Comparison of ENCODE assay signal across 8 cellular contexts in genomic region chr3:159263750-159264561, GRCh38.
A peak's percentile ranks its signal among the peaks of the same experiment; 100 is the strongest.
DNase-seq lines count a peak whose midpoint lies in the region; ATAC-seq and TF ChIP-seq lines count a peak whose summit lies in the region.

No MANE protein-coding gene starts in this region.

- CTCF ChIA-PET in IMR-90 (lab: Yijun Ruan, JAX) = interaction anchor here (0.6 to 1.0 kb wide), 2 partner anchors 11 to 758 kb away, joined by 3 read pairs; no protein-coding TSS in a partner anchor

- peak; percentile 89 for ATAC-seq in IMR-90 (ENCODE audit: low read depth)
- no peak for ATAC-seq in HG03039 (IDR thresholded peaks at IDR 0.05; ENCODE audit: unreplicated experiment)
- no peak for ATAC-seq in omental fat pad (ENCODE audit: low FRiP score)

- TF ChIP-seq CTCF in IMR-90 (conservative IDR thresholded peaks at IDR 0.05; ENCODE audit: low read depth, low read length) (peak; percentile 83), esophagus muscularis mucosa (IDR thresholded peaks at IDR 0.05) (peak; percentile 55 to 66 (median 64)), osteocyte (IDR thresholded peaks at IDR 0.05) (peak; percentile 68), omental fat pad (IDR thresholded peaks at IDR 0.05) (no peak)

- H3K14ac ChIP-seq in IMR-90 (replicated peaks; ENCODE audit: low read depth, low read length) = no peak overlapping the region

- H3K4me3 ChIP-seq in IMR-90 (ENCODE audit: insufficient read depth, low read depth, low read length) = no peak overlapping the region
- H3K4me3 ChIP-seq in esophagus muscularis mucosa = no peak overlapping the region

- no peak overlapping the region for H2AFZ ChIP-seq in IMR-90 (replicated peaks; ENCODE audit: low read length, poor library complexity)

- H3K9me3 ChIP-seq in IMR-90 (ENCODE audit: control insufficient read depth, insufficient read depth, low read length) = no peaks in the 10 kb centered on the region
- no peaks in the 10 kb centered on the region for H3K9me3 ChIP-seq in esophagus muscularis mucosa

- intact Hi-C loops in IMR-90 (cut with micrococcal nuclease) (loop anchor here (1.0 to 5.0 kb wide), 6 partner anchors 322 to 1223 kb away; no protein-coding TSS in a partner anchor), esophagus muscularis mucosa (cut with DNase I) (loop anchor here (2.0 kb wide), 1 partner anchor 743 kb away; no protein-coding TSS in a partner anchor)

- in situ Hi-C loops in IMR-90 (cut with MboI; ENCODE audit: low sequenced_read_pairs) = loop anchor here (25.0 kb wide), 2 partner anchors 627 to 748 kb away; partner anchors contain the start of gene GFM1

- H2BK20ac ChIP-seq in IMR-90 (ENCODE audit: low read depth, low read length) = no peak overlapping the region

- DNase-seq in EL (peak; percentile 68), IMR-90 (peak; percentile 46), RKO (ENCODE audit: low spot score) (peak; percentile 65), esophagus muscularis mucosa (ENCODE audit: extremely low spot score) (no peak), osteocyte (ENCODE audit: extremely low spot score, unreplicated experiment) (no peak), ecto neural progenitor cell (ENCODE audit: low spot score) (no peak), omental fat pad (ENCODE audit: low spot score) (no peak)

- WGBS in IMR-90 (ENCODE audit: extremely low coverage in 2 of 2, insufficient read length in 1 of 2), 2 experiments = no CpG with 5 or more reads among the region's 6 CpGs
- 29% methylated on average over 6 of the region's 6 CpGs for WGBS in esophagus muscularis mucosa

- H3K4me1 ChIP-seq in IMR-90 (ENCODE audit: control insufficient read depth, insufficient read depth, low read length) = no peaks in the 10 kb centered on the region
- no peaks in the 10 kb centered on the region for H3K4me1 ChIP-seq in esophagus muscularis mucosa

- H3K27me3 ChIP-seq in IMR-90 (ENCODE audit: control insufficient read depth, insufficient read depth, low read length) (peaks cover 5% of the 10 kb centered on the region; the same call in 1 of the 2 replicates), esophagus muscularis mucosa (no peaks in the 10 kb centered on the region)

- H2AK5ac ChIP-seq in IMR-90 (ENCODE audit: low read depth, low read length) = no peak overlapping the region

- H3K27ac ChIP-seq in IMR-90 (ENCODE audit: insufficient read depth, low read length) (no peak overlapping the region), esophagus muscularis mucosa (replicated peaks in 1 of 4) (no peak overlapping the region)

- H3K56ac ChIP-seq in IMR-90 (ENCODE audit: extremely low read depth, insufficient read depth, low read length) = no peak overlapping the region

- no peak for TF ChIP-seq POLR2A in IMR-90 (IDR thresholded peaks at IDR 0.05; ENCODE audit: low read depth, low read length)
- TF ChIP-seq POLR2A in esophagus muscularis mucosa (IDR thresholded peaks at IDR 0.05; ENCODE audit: low read depth) = no peak

- POLR2A ChIA-PET in IMR-90 (lab: Charles Lee; ENCODE audit: unreplicated experiment) = no interaction called here

- no peaks in the 10 kb centered on the region for H3K4me1 Mint-ChIP-seq in osteocyte (ENCODE audit: unreplicated experiment)

- TF ChIP-seq EP300 in esophagus muscularis mucosa (IDR thresholded peaks at IDR 0.05) = no peak

- no TSS peak for BruUV-seq in IMR-90 (replicated peaks; lab: Mats Ljungman, UMichigan)

- no peaks in the 10 kb centered on the region for H4K20me1 ChIP-seq in IMR-90 (ENCODE audit: insufficient read depth, low read length)

- H4K91ac ChIP-seq in IMR-90 (ENCODE audit: insufficient read depth, low read depth, low read length) = no peak overlapping the region

- peaks cover 32% of the 10 kb centered on the region for H3K27me3 Mint-ChIP-seq in osteocyte (ENCODE audit: unreplicated experiment)

- H4K8ac ChIP-seq in IMR-90 (ENCODE audit: low read depth in 2 of 2, low read length in 2 of 2) = no peak overlapping the region

- H2BK15ac ChIP-seq in IMR-90 (ENCODE audit: low read depth, low read length) = no peak overlapping the region

- no peaks in the 10 kb centered on the region for H3K36me3 ChIP-seq in IMR-90 (ENCODE audit: control insufficient read depth, insufficient read depth, low read length)
- H3K36me3 ChIP-seq in esophagus muscularis mucosa = no peaks in the 10 kb centered on the region

- H3K27ac Mint-ChIP-seq in osteocyte (ENCODE audit: unreplicated experiment) = no peak overlapping the region

- no peak overlapping the region for H3K4me2 ChIP-seq in IMR-90 (ENCODE audit: low read depth, low read length)

- no peak overlapping the region for H3K18ac ChIP-seq in IMR-90 (ENCODE audit: low read depth, low read length)

- H3K79me1 ChIP-seq in IMR-90 (ENCODE audit: low read depth in 1 of 2, low read length in 2 of 2) = no peaks in the 10 kb centered on the region

- H3K4me3 Mint-ChIP-seq in osteocyte (ENCODE audit: unreplicated experiment) = no peak overlapping the region

- H3K36me3 Mint-ChIP-seq in osteocyte (ENCODE audit: unreplicated experiment) = no peaks in the 10 kb centered on the region

- peak; percentile 83 for TF ChIP-seq RAD21 in IMR-90 (IDR thresholded peaks at IDR 0.05; ENCODE audit: low read length)

- H2BK120ac ChIP-seq in IMR-90 (ENCODE audit: low read depth, low read length) = no peak overlapping the region

- H4K5ac ChIP-seq in IMR-90 (ENCODE audit: low read depth, low read length) = no peak overlapping the region

- dilution Hi-C loops in IMR-90 (cut with HindIII; ENCODE audit: low sequenced_read_pairs, unreplicated experiment) = no loop called here

- no peak overlapping the region for H3K9ac ChIP-seq in IMR-90 (ENCODE audit: low read depth, low read length)

- no peak overlapping the region for H2BK5ac ChIP-seq in IMR-90 (ENCODE audit: low read depth, low read length, poor library complexity, severe bottlenecking)

- no peaks in the 10 kb centered on the region for H3K9me1 ChIP-seq in IMR-90 (ENCODE audit: insufficient read depth, low read length)

- no peak overlapping the region for H2AK9ac ChIP-seq in IMR-90 (replicated peaks; ENCODE audit: low read depth, low read length, poor library complexity)

- no peaks in the 10 kb centered on the region for H3K9me3 Mint-ChIP-seq in osteocyte (ENCODE audit: unreplicated experiment)

- no peak overlapping the region for H3K4ac ChIP-seq in IMR-90 (ENCODE audit: low read depth, low read length)

- no peak overlapping the region for H3K23ac ChIP-seq in IMR-90 (ENCODE audit: low read depth, low read length)

TF ChIP-seq in IMR-90, 13 proteins besides CTCF, POLR2A, EP300 and RAD21:
- TF ChIP-seq SMC3 (IDR thresholded peaks at IDR 0.05; ENCODE audit: low read depth, low read length) (peak; percentile 64), MAFK (IDR thresholded peaks at IDR 0.05; ENCODE audit: low read depth, low read length) (no peak)

Comparison
In these comparisons a context has a peak if more than half of its experiments do, and no peak if none do; other contexts are left out.
1. DNase-seq: peak in EL (single experiment), IMR-90 (single experiment) and RKO (single experiment); none in esophagus muscularis mucosa (single experiment), osteocyte (single experiment), ecto neural progenitor cell (single experiment) and omental fat pad (single experiment).
2. CTCF ChIP-seq: peak in IMR-90 (single experiment), esophagus muscularis mucosa (3 of 3) and osteocyte (single experiment); none in omental fat pad (0 of 3).